In genomic region chr3:131981381-131981780, GRCh38 we compare ENCODE assay signal across 19 cellular contexts.
"Had no signal": no experiment of that assay in that cellular context is flagged by ENCODE, and none has a peak within 500 bp of the region (broad histone marks: within the 10 kb centered on the region; RNA-seq: fewer than 3 reads in every experiment).

No MANE protein-coding gene starts in this region.

- H3K27ac ChIP-seq: HL-60, RWPE1, SJCRH30 had no signal

- H3K27me3 ChIP-seq: MG63, SJCRH30 had no signal

- H3K9me3 ChIP-seq: MG63, SJCRH30 had no signal

- H3K4me1 ChIP-seq: SJCRH30 had no signal

- H3K36me3 ChIP-seq: MG63, SJCRH30 had no signal

- DNase-seq: Karpas-422, KG1, MG63, NCI-H1092, NCI-H1105 treated with DMSO at 0.1 percent for 48 hours, NCI-H1417 treated with DMSO at 0.1 percent for 48 hours, NCI-H146, NCI-H1694 treated with DMSO at 0.1 percent for 48 hours, NCI-H1930, NCI-H2081, NCI-H2107, NCI-H2227 treated with DMSO at 0.1 percent for 48 hours, NCI-H524, NCI-H526 treated with DMSO at 0.1 percent for 48 hours, NCI-H774, SHP77, SJCRH30 had no signal

- H3K4me3 ChIP-seq: MG63, SJCRH30 had no signal
